Comparison of ENCODE assay signal across 1 cellular context in the genomic region with DNA sequence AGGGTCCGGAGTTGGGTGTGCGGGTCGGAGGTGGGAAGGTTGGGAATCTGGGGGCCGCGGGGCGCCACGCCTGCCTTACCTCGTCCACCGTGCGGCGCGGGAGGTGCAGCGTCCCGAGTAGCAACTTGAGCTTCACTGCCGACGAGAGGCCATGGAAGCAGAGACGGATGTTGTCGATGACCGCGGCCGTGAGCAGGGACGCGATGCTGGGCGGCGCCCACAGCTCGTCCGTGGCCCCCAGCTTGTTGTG.
TF ChIP-seq lines count a peak whose summit lies in the region.

No MANE protein-coding gene starts in this region.

TF ChIP-seq in HepG2, 621 proteins besides CTCF, POLR2A, EP300 and RAD21 (continued from another document):
- TF ChIP-seq, protein P1, sequence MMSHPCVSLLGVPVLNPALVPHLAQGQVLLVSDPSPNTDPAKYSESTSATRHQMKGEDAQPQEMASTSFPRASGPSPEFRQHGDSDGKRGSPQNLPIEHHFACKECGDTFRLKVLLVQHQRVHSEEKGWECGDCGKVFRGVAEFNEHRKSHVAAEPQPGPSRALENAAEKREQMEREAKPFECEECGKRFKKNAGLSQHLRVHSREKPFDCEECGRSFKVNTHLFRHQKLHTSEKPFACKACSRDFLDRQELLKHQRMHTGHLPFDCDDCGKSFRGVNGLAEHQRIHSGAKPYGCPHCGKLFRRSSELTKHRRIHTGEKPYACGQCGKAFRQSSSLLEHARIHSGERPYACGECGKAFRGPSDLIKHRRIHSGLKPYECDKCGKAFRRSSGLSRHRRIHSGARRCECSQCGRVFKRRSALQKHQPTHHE (CRISPR knock-in tag; IDR thresholded peaks at IDR 0.05; ENCODE audit: borderline replicate concordance), result 0 out of 2 replicates have a peak, but pooled peaks have one; percentile 24
- peak; percentile 51 for TF ChIP-seq NFKB2 (CRISPR knock-in tag; IDR thresholded peaks at IDR 0.05; ENCODE audit: borderline replicate concordance)
- TF ChIP-seq, protein P2, sequence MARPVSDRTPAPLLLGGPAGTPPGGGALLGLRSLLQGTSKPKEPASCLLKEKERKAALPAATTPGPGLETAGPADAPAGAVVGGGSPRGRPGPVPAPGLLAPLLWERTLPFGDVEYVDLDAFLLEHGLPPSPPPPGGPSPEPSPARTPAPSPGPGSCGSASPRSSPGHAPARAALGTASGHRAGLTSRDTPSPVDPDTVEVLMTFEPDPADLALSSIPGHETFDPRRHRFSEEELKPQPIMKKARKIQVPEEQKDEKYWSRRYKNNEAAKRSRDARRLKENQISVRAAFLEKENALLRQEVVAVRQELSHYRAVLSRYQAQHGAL (CRISPR knock-in tag; IDR thresholded peaks at IDR 0.05; ENCODE audit: not compliant biosample characterization), result peak; percentile 36
- TF ChIP-seq MAFG (CRISPR knock-in tag; IDR thresholded peaks at IDR 0.05), result peak; percentile 44; the same call in 1 of the 2 replicates
- 0 out of 2 replicates have a peak, but pooled peaks have one; percentile 53 for TF ChIP-seq ZNF317 (CRISPR knock-in tag; IDR thresholded peaks at IDR 0.05)
- peak; percentile 51; the same call in 1 of the 2 replicates for TF ChIP-seq ZNF232 (CRISPR knock-in tag; IDR thresholded peaks at IDR 0.05; ENCODE audit: borderline replicate concordance)
- TF ChIP-seq POLR2AphosphoS5 (IDR thresholded peaks at IDR 0.05; ENCODE audit: low read depth, low read length), result no peak; the same call in 1 of the 2 replicates
- peak; percentile 50; the same call in 1 of the 2 replicates for TF ChIP-seq ZNF225 (CRISPR knock-in tag; IDR thresholded peaks at IDR 0.05)
- TF ChIP-seq FOXO1 (CRISPR knock-in tag; IDR thresholded peaks at IDR 0.05), result peak; percentile 87
- TF ChIP-seq NRL (CRISPR knock-in tag; IDR thresholded peaks at IDR 0.05; ENCODE audit: borderline replicate concordance), result no peak
- peak; percentile 50; the same call in 1 of the 2 replicates for TF ChIP-seq KLF6 (CRISPR knock-in tag; IDR thresholded peaks at IDR 0.05)
- TF ChIP-seq, protein P3, sequence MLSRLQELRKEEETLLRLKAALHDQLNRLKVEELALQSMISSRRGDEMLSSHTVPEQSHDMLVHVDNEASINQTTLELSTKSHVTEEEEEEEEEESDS (CRISPR knock-in tag; IDR thresholded peaks at IDR 0.05; ENCODE audit: borderline replicate concordance), result 0 out of 2 replicates have a peak, but pooled peaks have one; percentile 8
- TF ChIP-seq BRD4 (CRISPR knock-in tag; IDR thresholded peaks at IDR 0.05), result peak; percentile 99
- 0 out of 2 replicates have a peak, but pooled peaks have one; percentile 66 for TF ChIP-seq TOPORS (CRISPR knock-in tag; IDR thresholded peaks at IDR 0.05)
- TF ChIP-seq, protein P4, sequence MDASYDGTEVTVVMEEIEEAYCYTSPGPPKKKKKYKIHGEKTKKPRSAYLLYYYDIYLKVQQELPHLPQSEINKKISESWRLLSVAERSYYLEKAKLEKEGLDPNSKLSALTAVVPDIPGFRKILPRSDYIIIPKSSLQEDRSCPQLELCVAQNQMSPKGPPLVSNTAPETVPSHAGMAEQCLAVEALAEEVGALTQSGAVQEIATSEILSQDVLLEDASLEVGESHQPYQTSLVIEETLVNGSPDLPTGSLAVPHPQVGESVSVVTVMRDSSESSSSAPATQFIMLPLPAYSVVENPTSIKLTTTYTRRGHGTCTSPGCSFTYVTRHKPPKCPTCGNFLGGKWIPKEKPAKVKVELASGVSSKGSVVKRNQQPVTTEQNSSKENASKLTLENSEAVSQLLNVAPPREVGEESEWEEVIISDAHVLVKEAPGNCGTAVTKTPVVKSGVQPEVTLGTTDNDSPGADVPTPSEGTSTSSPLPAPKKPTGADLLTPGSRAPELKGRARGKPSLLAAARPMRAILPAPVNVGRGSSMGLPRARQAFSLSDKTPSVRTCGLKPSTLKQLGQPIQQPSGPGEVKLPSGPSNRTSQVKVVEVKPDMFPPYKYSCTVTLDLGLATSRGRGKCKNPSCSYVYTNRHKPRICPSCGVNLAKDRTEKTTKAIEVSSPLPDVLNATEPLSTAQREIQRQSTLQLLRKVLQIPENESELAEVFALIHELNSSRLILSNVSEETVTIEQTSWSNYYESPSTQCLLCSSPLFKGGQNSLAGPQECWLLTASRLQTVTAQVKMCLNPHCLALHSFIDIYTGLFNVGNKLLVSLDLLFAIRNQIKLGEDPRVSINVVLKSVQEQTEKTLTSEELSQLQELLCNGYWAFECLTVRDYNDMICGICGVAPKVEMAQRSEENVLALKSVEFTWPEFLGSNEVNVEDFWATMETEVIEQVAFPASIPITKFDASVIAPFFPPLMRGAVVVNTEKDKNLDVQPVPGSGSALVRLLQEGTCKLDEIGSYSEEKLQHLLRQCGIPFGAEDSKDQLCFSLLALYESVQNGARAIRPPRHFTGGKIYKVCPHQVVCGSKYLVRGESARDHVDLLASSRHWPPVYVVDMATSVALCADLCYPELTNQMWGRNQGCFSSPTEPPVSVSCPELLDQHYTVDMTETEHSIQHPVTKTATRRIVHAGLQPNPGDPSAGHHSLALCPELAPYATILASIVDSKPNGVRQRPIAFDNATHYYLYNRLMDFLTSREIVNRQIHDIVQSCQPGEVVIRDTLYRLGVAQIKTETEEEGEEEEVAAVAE (CRISPR knock-in tag; IDR thresholded peaks at IDR 0.05; ENCODE audit: borderline replicate concordance), result 0 out of 2 replicates have a peak, but pooled peaks have one; percentile 36
- TF ChIP-seq, protein P5, sequence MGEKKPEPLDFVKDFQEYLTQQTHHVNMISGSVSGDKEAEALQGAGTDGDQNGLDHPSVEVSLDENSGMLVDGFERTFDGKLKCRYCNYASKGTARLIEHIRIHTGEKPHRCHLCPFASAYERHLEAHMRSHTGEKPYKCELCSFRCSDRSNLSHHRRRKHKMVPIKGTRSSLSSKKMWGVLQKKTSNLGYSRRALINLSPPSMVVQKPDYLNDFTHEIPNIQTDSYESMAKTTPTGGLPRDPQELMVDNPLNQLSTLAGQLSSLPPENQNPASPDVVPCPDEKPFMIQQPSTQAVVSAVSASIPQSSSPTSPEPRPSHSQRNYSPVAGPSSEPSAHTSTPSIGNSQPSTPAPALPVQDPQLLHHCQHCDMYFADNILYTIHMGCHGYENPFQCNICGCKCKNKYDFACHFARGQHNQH (CRISPR knock-in tag; IDR thresholded peaks at IDR 0.05), result no peak
- peak; percentile 45; the same call in 1 of the 2 replicates for TF ChIP-seq ZNF724P (CRISPR knock-in tag; IDR thresholded peaks at IDR 0.05; ENCODE audit: borderline replicate concordance)
- TF ChIP-seq, protein P6, sequence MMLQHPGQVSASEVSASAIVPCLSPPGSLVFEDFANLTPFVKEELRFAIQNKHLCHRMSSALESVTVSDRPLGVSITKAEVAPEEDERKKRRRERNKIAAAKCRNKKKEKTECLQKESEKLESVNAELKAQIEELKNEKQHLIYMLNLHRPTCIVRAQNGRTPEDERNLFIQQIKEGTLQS (CRISPR knock-in tag; IDR thresholded peaks at IDR 0.05), result 0 out of 2 replicates have a peak, but pooled peaks have one; percentile 9
- peak; percentile 86; the same call in 1 of the 2 replicates for TF ChIP-seq ETV6 (CRISPR knock-in tag; conservative IDR thresholded peaks at IDR 0.05)
- TF ChIP-seq ZFYVE20 (CRISPR knock-in tag; IDR thresholded peaks at IDR 0.05; ENCODE audit: borderline replicate concordance, low read depth), result peak; percentile 81
- no peak; the same call in 1 of the 2 replicates for TF ChIP-seq SPEN (CRISPR knock-in tag; IDR thresholded peaks at IDR 0.05; ENCODE audit: low read depth)
- peak; percentile 12; the same call in 1 of the 2 replicates for TF ChIP-seq ARID2 (CRISPR knock-in tag; IDR thresholded peaks at IDR 0.05; ENCODE audit: borderline replicate concordance)
- TF ChIP-seq ZNF264 (CRISPR knock-in tag; IDR thresholded peaks at IDR 0.05), result 0 out of 2 replicates have a peak, but pooled peaks have one; percentile 32
- peak; percentile 74; the same call in 1 of the 2 replicates for TF ChIP-seq STAT5B (CRISPR knock-in tag; IDR thresholded peaks at IDR 0.05)
- peak; percentile 83; the same call in 1 of the 2 replicates for TF ChIP-seq ZNF333 (CRISPR knock-in tag; IDR thresholded peaks at IDR 0.05; ENCODE audit: borderline replicate concordance)
- TF ChIP-seq, protein P7, sequence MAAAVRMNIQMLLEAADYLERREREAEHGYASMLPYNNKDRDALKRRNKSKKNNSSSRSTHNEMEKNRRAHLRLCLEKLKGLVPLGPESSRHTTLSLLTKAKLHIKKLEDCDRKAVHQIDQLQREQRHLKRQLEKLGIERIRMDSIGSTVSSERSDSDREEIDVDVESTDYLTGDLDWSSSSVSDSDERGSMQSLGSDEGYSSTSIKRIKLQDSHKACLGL (CRISPR knock-in tag; IDR thresholded peaks at IDR 0.05), result 0 out of 2 replicates have a peak, but pooled peaks have one; percentile 42
- TF ChIP-seq EED (CRISPR knock-in tag; IDR thresholded peaks at IDR 0.05), result 0 out of 2 replicates have a peak, but pooled peaks have one; percentile 36
- TF ChIP-seq ZNF605 (CRISPR knock-in tag; IDR thresholded peaks at IDR 0.05), result no peak
- TF ChIP-seq ZNF138 (CRISPR knock-in tag; IDR thresholded peaks at IDR 0.05; ENCODE audit: low read depth), result peak; percentile 27; the same call in 1 of the 2 replicates
- no peak for TF ChIP-seq TCF7 (IDR thresholded peaks at IDR 0.05; ENCODE audit: low read depth)
- TF ChIP-seq ZNF629 (CRISPR knock-in tag; conservative IDR thresholded peaks at IDR 0.05), result peak; percentile 36; the same call in 1 of the 2 replicates
- peak; percentile 25; the same call in 1 of the 2 replicates for TF ChIP-seq MAF1 (CRISPR knock-in tag; IDR thresholded peaks at IDR 0.05; ENCODE audit: borderline replicate concordance)
- no peak for TF ChIP-seq SRY (CRISPR knock-in tag; IDR thresholded peaks at IDR 0.05)
- TF ChIP-seq, protein P8, sequence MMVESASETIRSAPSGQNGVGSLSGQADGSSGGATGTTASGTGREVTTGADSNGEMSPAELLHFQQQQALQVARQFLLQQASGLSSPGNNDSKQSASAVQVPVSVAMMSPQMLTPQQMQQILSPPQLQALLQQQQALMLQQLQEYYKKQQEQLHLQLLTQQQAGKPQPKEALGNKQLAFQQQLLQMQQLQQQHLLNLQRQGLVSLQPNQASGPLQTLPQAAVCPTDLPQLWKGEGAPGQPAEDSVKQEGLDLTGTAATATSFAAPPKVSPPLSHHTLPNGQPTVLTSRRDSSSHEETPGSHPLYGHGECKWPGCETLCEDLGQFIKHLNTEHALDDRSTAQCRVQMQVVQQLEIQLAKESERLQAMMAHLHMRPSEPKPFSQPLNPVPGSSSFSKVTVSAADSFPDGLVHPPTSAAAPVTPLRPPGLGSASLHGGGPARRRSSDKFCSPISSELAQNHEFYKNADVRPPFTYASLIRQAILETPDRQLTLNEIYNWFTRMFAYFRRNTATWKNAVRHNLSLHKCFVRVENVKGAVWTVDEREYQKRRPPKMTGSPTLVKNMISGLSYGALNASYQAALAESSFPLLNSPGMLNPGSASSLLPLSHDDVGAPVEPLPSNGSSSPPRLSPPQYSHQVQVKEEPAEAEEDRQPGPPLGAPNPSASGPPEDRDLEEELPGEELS (CRISPR knock-in tag; IDR thresholded peaks at IDR 0.05), result 0 out of 2 replicates have a peak, but pooled peaks have one; percentile 10
- TF ChIP-seq, protein P9, sequence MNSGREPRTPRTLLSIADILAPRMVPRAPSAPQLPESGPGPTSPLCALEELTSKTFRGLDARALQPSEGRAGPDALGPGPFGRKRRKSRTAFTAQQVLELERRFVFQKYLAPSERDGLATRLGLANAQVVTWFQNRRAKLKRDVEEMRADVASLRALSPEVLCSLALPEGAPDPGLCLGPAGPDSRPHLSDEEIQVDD (CRISPR knock-in tag; IDR thresholded peaks at IDR 0.05; ENCODE audit: borderline replicate concordance), result peak; percentile 82; the same call in 1 of the 2 replicates
- TF ChIP-seq, protein P10, sequence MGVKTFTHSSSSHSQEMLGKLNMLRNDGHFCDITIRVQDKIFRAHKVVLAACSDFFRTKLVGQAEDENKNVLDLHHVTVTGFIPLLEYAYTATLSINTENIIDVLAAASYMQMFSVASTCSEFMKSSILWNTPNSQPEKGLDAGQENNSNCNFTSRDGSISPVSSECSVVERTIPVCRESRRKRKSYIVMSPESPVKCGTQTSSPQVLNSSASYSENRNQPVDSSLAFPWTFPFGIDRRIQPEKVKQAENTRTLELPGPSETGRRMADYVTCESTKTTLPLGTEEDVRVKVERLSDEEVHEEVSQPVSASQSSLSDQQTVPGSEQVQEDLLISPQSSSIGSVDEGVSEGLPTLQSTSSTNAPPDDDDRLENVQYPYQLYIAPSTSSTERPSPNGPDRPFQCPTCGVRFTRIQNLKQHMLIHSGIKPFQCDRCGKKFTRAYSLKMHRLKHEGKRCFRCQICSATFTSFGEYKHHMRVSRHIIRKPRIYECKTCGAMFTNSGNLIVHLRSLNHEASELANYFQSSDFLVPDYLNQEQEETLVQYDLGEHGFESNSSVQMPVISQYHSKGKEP (CRISPR knock-in tag; IDR thresholded peaks at IDR 0.05), result 0 out of 2 replicates have a peak, but pooled peaks have one; percentile 62
- TF ChIP-seq ZNF552 (CRISPR knock-in tag; IDR thresholded peaks at IDR 0.05; ENCODE audit: borderline replicate concordance), result peak; percentile 31; the same call in 1 of the 2 replicates
TF ChIP-seq in HepG2: peak in this region for 75.
